Comparison of ENCODE assay signal across 9 cellular contexts in the genomic region with DNA sequence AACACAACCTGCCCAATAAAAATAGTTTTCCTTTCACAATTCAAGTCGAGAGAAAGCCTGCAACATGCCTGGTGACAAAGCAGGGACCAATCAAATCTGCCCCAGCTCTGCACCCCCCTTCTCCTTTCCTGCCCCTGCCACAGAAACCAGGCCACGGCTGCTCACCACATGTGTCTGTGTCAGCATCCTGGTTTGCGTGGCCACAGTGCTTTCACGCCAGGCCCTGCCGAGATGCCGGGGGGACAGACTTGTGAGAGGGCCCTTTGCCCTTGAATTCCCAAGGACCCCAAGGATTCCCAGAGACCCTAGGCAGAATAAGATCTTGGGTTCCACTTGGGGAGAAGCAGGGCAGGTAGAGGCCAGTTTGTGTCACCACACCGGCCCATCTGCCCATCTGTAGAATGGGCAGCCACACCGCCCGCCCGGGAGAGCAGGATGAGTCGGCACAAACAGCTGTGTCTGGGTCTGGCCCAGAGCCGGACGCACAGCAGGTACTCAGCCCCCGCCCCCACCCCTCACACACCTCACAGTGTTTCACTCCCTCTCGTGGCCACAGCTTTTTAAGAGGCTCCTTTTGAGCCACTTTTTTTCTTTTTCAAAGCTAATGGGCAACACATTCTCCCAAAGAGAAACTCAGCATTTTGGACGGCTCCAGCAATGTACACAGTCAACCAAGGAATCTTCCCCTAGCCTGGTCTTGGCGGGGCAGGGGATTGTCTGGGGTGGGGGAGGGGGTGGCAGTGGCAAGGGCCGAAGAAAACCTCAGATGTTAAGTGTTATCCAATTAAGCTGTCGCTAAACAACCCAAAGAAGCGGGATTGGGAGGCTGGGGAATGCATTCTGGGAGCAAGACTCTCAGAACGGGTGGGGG. TPM values are rescaled to one million over a fixed set of nuclear protein-coding genes. Genes with fewer than 3 reads are reported as not detected.
DNase-seq lines count a peak whose midpoint lies in the region; ATAC-seq, FAIRE-seq and TF ChIP-seq lines count a peak whose summit lies in the region.
"Had no signal": no experiment of that assay in that cellular context is flagged by ENCODE, and none has a peak within 500 bp of the region (broad histone marks: within the 10 kb centered on the region; RNA-seq: fewer than 3 reads in every experiment).

No MANE protein-coding gene starts in this region.

- H3K36me3 Mint-ChIP-seq in activated T-cell treated with anti-CD3 and anti-CD28 coated beads, Interleukin-2, amount 50 U/mL, for 4 hours (ENCODE audit: insufficient read depth), result peaks cover 24% of the 10 kb centered on the region

- H3K36me3 ChIP-seq in keratinocyte (ENCODE audit: control insufficient read depth in 2 of 2, extremely low read depth in 1 of 2, insufficient read depth in 2 of 2, low read length in 2 of 2) (peaks cover 14% of the 10 kb centered on the region in 2 experiments), HAP-1 (replicated peaks) (no peaks in the 10 kb centered on the region)

- no peak overlapping the region for H3K4me2 ChIP-seq in keratinocyte (ENCODE audit: control insufficient read depth, extremely low read depth, insufficient read depth, low read depth, low read length)

- no peak overlapping the region for H2AFZ ChIP-seq in keratinocyte (ENCODE audit: control insufficient read depth, low read length)

- dilution Hi-C loops in keratinocyte (cut with MboI; ENCODE audit: extremely low pct_ligation_motif_present, low sequenced_read_pairs), result no loop called here

- peak overlapping the region; percentile 52 for H3K4me3 Mint-ChIP-seq in activated T-cell treated with anti-CD3 and anti-CD28 coated beads, Interleukin-2, amount 50 U/mL, for 4 hours

- H3K4me3 ChIP-seq in keratinocyte (ENCODE audit: control insufficient read depth in 2 of 3, extremely low read depth in 1 of 3, insufficient read depth in 2 of 3, low read depth in 1 of 3, low read length in 3 of 3) (no peak overlapping the region), HAP-1 (no peak overlapping the region)

- peaks cover 90% of the 10 kb centered on the region for H3K79me2 ChIP-seq in keratinocyte (ENCODE audit: control insufficient read depth, insufficient read depth, low read length)

- peaks cover 3% of the 10 kb centered on the region for H3K9me1 ChIP-seq in keratinocyte (ENCODE audit: control insufficient read depth, extremely low read depth, insufficient read depth, low read length)

- in situ Hi-C loops in HAP-1 (cut with MboI; ENCODE audit: low sequenced_read_pairs) (no loop called here), ACHN (cut with HindIII; ENCODE audit: low pct_ligation_motif_present, low pct_unique_long_range_greater_than_20kb, low sequenced_read_pairs) (no loop called here)

- H3K9me3 ChIP-seq in keratinocyte (ENCODE audit: control insufficient read depth, low read depth, low read length) (no peaks in the 10 kb centered on the region), HAP-1 (no peaks in the 10 kb centered on the region; the same call in 1 of the 2 replicates)

- DNase-seq in NCI-H82 treated with DMSO at 0.1 percent for 48 hours (lab: John Stamatoyannopoulos, UW; ENCODE audit: unreplicated experiment) (peak; percentile 66), keratinocyte (ENCODE audit: low read depth, low spot score) (no peak), SKM-1 (lab: John Stamatoyannopoulos, UW; ENCODE audit: unreplicated experiment) (no peak), dedifferentiated amniotic fluid mesenchymal stem cell (ENCODE audit: extremely low spot score) (no peak), HAP-1 (ENCODE audit: low spot score in 2 of 2) (no peak), ACHN (no peak)
- DNase-seq in activated T-cell treated with anti-CD3 and anti-CD28 coated beads, Interleukin-2, amount 50 U/mL, for 4 hours, result peak; percentile 70
- peak; percentile 45 to 70 for DNase-seq in stimulated activated CD8-positive, alpha-beta memory T cell treated with anti-CD3 and anti-CD28 coated beads, Interleukin-4, amount 100 ng/mL, for 1 hour (ENCODE audit: low read depth in 2 of 2, low spot score in 1 of 2)

- H3K9ac ChIP-seq in keratinocyte (ENCODE audit: control insufficient read depth, extremely low read depth, insufficient read depth, low read length), result no peak overlapping the region

- peak overlapping the region; percentile 16 for H3K27ac ChIP-seq in keratinocyte (ENCODE audit: control insufficient read depth, insufficient read depth, low read length)

- ATAC-seq in activated T-cell treated with anti-CD3 and anti-CD28 coated beads, Interleukin-2, amount 50 U/mL, for 4 hours, result peak; percentile 41 to 55

- no peak for FAIRE-seq in keratinocyte (lab: Jason Lieb, UNC)
- FAIRE-seq: islet of Langerhans had no signal

- TF ChIP-seq CTCF in keratinocyte (optimal IDR thresholded peaks at IDR 0.05 in 1 of 3, IDR thresholded peaks at IDR 0.05 in 1 of 3, conservative IDR thresholded peaks at IDR 0.05 in 1 of 3; ENCODE audit: extremely low read depth in 1 of 3, insufficient read depth in 2 of 3, low read length in 3 of 3), result peak; percentile 22 to 60 (median 27)

- H4K20me1 ChIP-seq in keratinocyte (ENCODE audit: control insufficient read depth, extremely low read depth, insufficient read depth, low read length), result no peaks in the 10 kb centered on the region

- peaks cover 10% of the 10 kb centered on the region for H3K4me1 ChIP-seq in keratinocyte (ENCODE audit: control insufficient read depth, extremely low read depth, insufficient read depth, low read length)
- no peaks in the 10 kb centered on the region for H3K4me1 ChIP-seq in HAP-1

- peaks cover 94% of the 10 kb centered on the region for H3K4me1 Mint-ChIP-seq in activated T-cell treated with anti-CD3 and anti-CD28 coated beads, Interleukin-2, amount 50 U/mL, for 4 hours (ENCODE audit: low read depth)

- H3K27me3 ChIP-seq in keratinocyte (ENCODE audit: control insufficient read depth, extremely low read depth, insufficient read depth, low read length) (no peaks in the 10 kb centered on the region), HAP-1 (ENCODE audit: low read depth) (no peaks in the 10 kb centered on the region)

- no peaks in the 10 kb centered on the region for H3K27me3 Mint-ChIP-seq in activated T-cell treated with anti-CD3 and anti-CD28 coated beads, Interleukin-2, amount 50 U/mL, for 4 hours (ENCODE audit: low read depth)

- H3K9me3 Mint-ChIP-seq in activated T-cell treated with anti-CD3 and anti-CD28 coated beads, Interleukin-2, amount 50 U/mL, for 4 hours, result no peaks in the 10 kb centered on the region

RNA-seq across cellular contexts. Expression of a gene that starts 41.5 kb away (rescaled TPM):
- total RNA-seq in activated T-cell treated with anti-CD3 and anti-CD28 coated beads, Interleukin-2, amount 50 U/mL, for 4 hours, result 10 to 100 TPM; 54.6 to 64.6 (median 62.4) TPM
- 3.6 to 6.4 TPM (median 5.2 TPM) in 3 replicates for polyA plus RNA-seq in keratinocyte
- 2.3 TPM for polyA plus RNA-seq in keratinocyte (2011; ENCODE audit: low read depth)
- polyA plus RNA-seq in keratinocyte (2011; cell fraction: cytosol; rRNA removed), result 2.6 and 3.0 TPM in 2 replicates
- 10.9 and 11.1 TPM in 2 replicates for polyA plus RNA-seq in keratinocyte (2011; cell fraction: nucleus; rRNA removed)
- 3.9 and 7.8 TPM in 2 replicates for polyA plus RNA-seq in keratinocyte (2012; ENCODE audit: low replicate concordance)
- polyA minus RNA-seq in keratinocyte, result 6.5 to 9.3 TPM (median 8.7 TPM) in 3 replicates
- 9.4 TPM for polyA minus RNA-seq in keratinocyte (2011; cell fraction: cytosol; rRNA and poly(A)+ RNA removed)
- polyA minus RNA-seq in keratinocyte (2011; cell fraction: nucleus; rRNA and poly(A)+ RNA removed), result 17.1 and 20.4 TPM in 2 replicates

Comparison
In these comparisons a context has a peak if more than half of its experiments do, and no peak if none do; other contexts are left out.
1. DNase-seq: peak in NCI-H82 treated with DMSO at 0.1 percent for 48 hours (single experiment), activated T-cell treated with anti-CD3 and anti-CD28 coated beads, Interleukin-2, amount 50 U/mL, for 4 hours (single experiment) and stimulated activated CD8-positive, alpha-beta memory T cell treated with anti-CD3 and anti-CD28 coated beads, Interleukin-4, amount 100 ng/mL, for 1 hour (2 of 2); none in keratinocyte (single experiment), SKM-1 (single experiment), dedifferentiated amniotic fluid mesenchymal stem cell (single experiment), HAP-1 (0 of 2) and ACHN (single experiment).